7 cellular contexts compared by ENCODE assay signal in the genomic region with DNA sequence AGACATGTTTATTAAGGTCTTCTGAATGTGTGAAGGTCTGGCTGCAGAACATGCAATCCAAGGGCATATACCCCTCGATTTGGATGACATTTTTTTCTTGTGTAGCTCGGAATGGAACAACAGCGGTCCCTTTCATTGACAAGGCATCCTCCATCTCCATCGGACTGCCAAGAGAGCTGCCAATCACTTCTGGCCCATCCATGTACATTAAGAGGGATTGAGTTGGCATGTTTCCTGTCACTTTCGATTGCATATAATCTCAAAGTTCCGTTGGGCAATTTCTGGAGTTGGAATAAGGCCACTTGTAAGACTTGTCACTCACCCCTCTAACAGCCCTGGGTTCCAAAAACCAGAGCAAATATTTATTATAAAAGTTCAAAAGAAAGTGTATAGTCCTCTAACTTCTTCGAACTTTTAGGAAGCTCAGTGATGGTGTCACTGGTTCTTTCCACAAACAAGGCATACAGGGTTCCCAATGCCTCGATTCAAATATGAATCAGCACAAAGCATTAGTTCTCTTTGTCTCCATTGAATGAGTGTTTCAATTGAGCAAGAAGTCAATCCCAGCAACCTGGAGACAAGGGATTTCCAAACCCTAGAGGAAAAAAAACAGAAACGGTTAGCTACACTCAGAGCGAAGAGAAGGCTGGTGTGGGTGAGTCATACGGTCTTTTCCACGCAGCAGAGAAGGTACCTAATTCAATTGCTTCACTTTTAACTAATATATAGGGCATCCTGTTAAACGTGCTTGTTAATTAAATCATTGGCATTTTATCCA. TPM values are rescaled to one million over a fixed set of nuclear protein-coding genes. Genes with fewer than 3 reads are reported as not detected.
DNase-seq lines count a peak whose midpoint lies in the region; ATAC-seq and TF ChIP-seq lines count a peak whose summit lies in the region.

No MANE protein-coding gene starts in this region.

- no peak overlapping the region for H3K4me3 Mint-ChIP-seq in mesothelial cell of epicardium

- H3K4me3 ChIP-seq in SJSA1 (no peak overlapping the region), upper lobe of left lung (peak overlapping the region in 1 of 4 donors; percentile 3), testis (no peak overlapping the region)

- peaks cover 15% of the 10 kb centered on the region for H3K36me3 Mint-ChIP-seq in mesothelial cell of epicardium

- H3K27ac ChIP-seq in SJSA1 (peak overlapping the region; percentile 40), upper lobe of left lung (peak overlapping the region; percentile 50 to 86 (median 82)), testis (no peak overlapping the region)

- peaks cover 49% of the 10 kb centered on the region for H3K36me3 ChIP-seq in SJSA1
- H3K36me3 ChIP-seq in upper lobe of left lung, result peaks cover 0 to 29% (median 13%) of the 10 kb centered on the region in 4 donors
- H3K36me3 ChIP-seq in testis (ENCODE audit: low read depth, missing control alignments), result no peaks in the 10 kb centered on the region

- no peaks in the 10 kb centered on the region for H3K9me3 Mint-ChIP-seq in mesothelial cell of epicardium

- DNase-seq in HCEC 1CT (peak; percentile 96), SJSA1 (ENCODE audit: low read depth in 1 of 2, low spot score in 2 of 2) (peak in 1 of 2 experiments; percentile 73), mesothelial cell of epicardium (ENCODE audit: low spot score in 2 of 2, unreplicated experiment in 2 of 2) (peak in 1 of 2 experiments; percentile 11), upper lobe of left lung (peak in 1 of 2 donors; percentile 71), testis (no peak)
- DNase-seq in central memory CD4-positive, alpha-beta T cell, result peak; percentile 50

- peaks cover 58% of the 10 kb centered on the region for H3K4me1 Mint-ChIP-seq in mesothelial cell of epicardium

- 42 to 49% methylated on average over 13 of the region's 13 CpGs for WGBS in upper lobe of left lung, 2 donors
- 82 to 83% methylated on average over 13 of the region's 13 CpGs for WGBS in testis, 2 donors

- H3K27me3 Mint-ChIP-seq in mesothelial cell of epicardium (ENCODE audit: low read depth), result no peaks in the 10 kb centered on the region

- no peaks in the 10 kb centered on the region for H3K27me3 ChIP-seq in SJSA1 (replicated peaks)
- no peaks in the 10 kb centered on the region for H3K27me3 ChIP-seq in upper lobe of left lung
- no peaks in the 10 kb centered on the region for H3K27me3 ChIP-seq in testis

- intact Hi-C loops in testis (cut with DNase I; ENCODE audit: low total_unique reads), result no loop called here

- TF ChIP-seq EP300 in upper lobe of left lung (IDR thresholded peaks at IDR 0.05), result no peak

- ATAC-seq in upper lobe of left lung (ENCODE audit: low FRiP score in 2 of 2) (peak; percentile 57 to 77), GM19467 (IDR thresholded peaks at IDR 0.05; ENCODE audit: unreplicated experiment) (no peak)

- H3K27ac Mint-ChIP-seq in mesothelial cell of epicardium, result peak overlapping the region; percentile 15

- peak in 1 of 4 donors; percentile 36 for TF ChIP-seq POLR2A in upper lobe of left lung (IDR thresholded peaks at IDR 0.05)
- TF ChIP-seq POLR2A in testis (IDR thresholded peaks at IDR 0.05), result no peak

- H3K4me1 ChIP-seq in SJSA1 (replicated peaks) (peaks cover 53% of the 10 kb centered on the region), upper lobe of left lung (peaks cover 59 to 73% (median 67%) of the 10 kb centered on the region in 4 donors), testis (peaks cover 4% of the 10 kb centered on the region)

- no peaks in the 10 kb centered on the region for H3K9me3 ChIP-seq in SJSA1 (replicated peaks)
- H3K9me3 ChIP-seq in upper lobe of left lung, result no peaks in the 10 kb centered on the region
- no peaks in the 10 kb centered on the region for H3K9me3 ChIP-seq in testis

- TF ChIP-seq CTCF in mesothelial cell of epicardium (IDR thresholded peaks at IDR 0.05; ENCODE audit: unreplicated experiment) (no peak), upper lobe of left lung (IDR thresholded peaks at IDR 0.05) (no peak), testis (IDR thresholded peaks at IDR 0.05) (no peak)

RNA-seq across cellular contexts. Expression of gene ZNF217, which starts 10.9 kb away (rescaled TPM):
- 7.7 and 14.1 TPM in 2 replicates for total RNA-seq in SJSA1 (2014; rRNA removed; shearing (Covaris generic))
- total RNA-seq in mesothelial cell of epicardium (38.1 to 39.5 TPM (median 38.8 TPM) in 3 replicates), upper lobe of left lung (10 to 100 TPM; 18.7 to 38.4 (median 33.9) TPM), testis (10 to 100 TPM; 48.6 to 61.2 TPM)
- polyA plus RNA-seq in testis (ENCODE audit: insufficient read depth, low read depth, low replicate concordance), result 47.3 TPM

Comparison
In these comparisons a context has a peak if more than half of its experiments do, and no peak if none do; other contexts are left out.
1. H3K27ac ChIP-seq: peak in SJSA1 (single experiment) and upper lobe of left lung (4 of 4); none in testis (0 of 2).